ENCODE assay signal across 10 cellular contexts in the genomic region with DNA sequence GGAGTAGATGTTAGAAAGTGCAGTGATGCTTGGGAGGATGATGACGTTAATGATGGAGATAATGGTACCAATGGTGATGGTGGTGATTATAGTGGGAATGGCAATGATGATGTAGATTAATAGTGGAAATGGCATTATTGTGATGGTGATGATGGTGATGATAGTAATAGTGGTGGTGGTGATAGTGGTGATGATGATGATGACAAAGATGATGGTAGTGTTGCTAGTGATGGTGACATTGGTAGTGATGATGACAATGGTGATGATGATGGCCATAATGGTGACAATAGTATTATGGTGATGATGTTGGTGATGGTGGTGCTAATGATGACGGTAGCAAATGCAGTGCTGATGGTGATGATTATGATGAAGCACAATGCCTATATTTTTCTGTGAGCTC. TPM values are rescaled to one million over a fixed set of nuclear protein-coding genes. Genes with fewer than 3 reads are reported as not detected.
"Had no signal": no experiment of that assay in that cellular context is flagged by ENCODE, and none has a peak within 500 bp of the region (broad histone marks: within the 10 kb centered on the region; RNA-seq: fewer than 3 reads in every experiment).

No MANE protein-coding gene starts in this region.

- H3K4me1 ChIP-seq: HAP-1 had no signal

- H3K27ac ChIP-seq: GM23248 had no signal

- DNase-seq: GM23248, GOT3, H7, KG1 had no signal

- H2AFZ ChIP-seq: GM23248 had no signal

- H3K4me3 Mint-ChIP-seq: IgD-negative memory B cell had no signal

- H3K9me3 ChIP-seq: HAP-1 had no signal

- FAIRE-seq: HTR-8/SVneo had no signal

- ATAC-seq: HCT116 had no signal

- H3K4me3 ChIP-seq: GM23248, HAP-1 had no signal

- H3K36me3 Mint-ChIP-seq: IgD-negative memory B cell had no signal

- H3K36me3 ChIP-seq: HAP-1 had no signal

- H3K9ac ChIP-seq: GM23248 had no signal

RNA-seq across cellular contexts. Expression of gene CEACAM18, which starts 7.6 kb away (rescaled TPM):
- total RNA-seq: GM23248, H4, H7, HT-29 had no signal
- polyA plus RNA-seq: GM23248, IgD-negative memory B cell had no signal

RNA-seq across cellular contexts. Expression of gene SIGLEC12, which starts 15.6 kb away (rescaled TPM):
- total RNA-seq: GM23248, H4, H7, HT-29 had no signal
- polyA plus RNA-seq: GM23248 had no signal

RNA-seq across cellular contexts. Expression of gene SIGLEC8, which starts 27.7 kb away (rescaled TPM):
- total RNA-seq: GM23248, H4, H7, HT-29 had no signal
- polyA plus RNA-seq: GM23248, IgD-negative memory B cell had no signal

RNA-seq across cellular contexts. Expression of gene SIGLEC6, which starts 45.5 kb away (rescaled TPM):
- total RNA-seq: GM23248, H4, H7, HT-29 had no signal
- polyA plus RNA-seq: GM23248 had no signal
